Comparison of ENCODE assay signal across 10 cellular contexts in genomic region chr7:44032031-44032430, GRCh38. TPM values are rescaled to one million over a fixed set of nuclear protein-coding genes. Genes with fewer than 3 reads are reported as not detected.
A peak's percentile ranks its signal among the peaks of the same experiment; 100 is the strongest.
DNase-seq lines count a peak whose midpoint lies in the region.
"Not testable (repeated sequence)": the region's sequence is repeated elsewhere in the genome, so short reads cannot be mapped to it uniquely, and the experiment has no call there.
"Had no signal": no experiment of that assay in that cellular context is flagged by ENCODE, and none has a peak within 500 bp of the region (broad histone marks: within the 10 kb centered on the region; RNA-seq: fewer than 3 reads in every experiment).

No MANE protein-coding gene starts in this region.

- intact Hi-C loops in cardiac septum (cut with DNase I); posterior vena cava (cut with DNase I): not testable (repeated sequence)

- not testable (repeated sequence) for H3K36me3 ChIP-seq in Karpas-422 (ENCODE audit: insufficient read depth, low read length)

- not testable (repeated sequence) for H3K4me3 ChIP-seq in Karpas-422 (ENCODE audit: low read length)

- not testable (repeated sequence) for H3K27ac ChIP-seq in Karpas-422 (ENCODE audit: low read length)

- H4K20me1 ChIP-seq in Karpas-422 (ENCODE audit: insufficient read depth, low read depth, low read length): not testable (repeated sequence)

- DNase-seq in Karpas-422: peak; percentile 24
- DNase-seq in activated effector memory CD4-positive, alpha-beta T cell treated with anti-CD3 and anti-CD28 coated beads, Interleukin-2, amount 50 U/mL, for 16 hours: peak; percentile 37
- DNase-seq in cardiac septum (ENCODE audit: low spot score): peak; percentile 68
- peak; percentile 19 for DNase-seq in posterior vena cava (ENCODE audit: low spot score)
- DNase-seq in ureter (ENCODE audit: low spot score): peak; percentile 18

- H3K9me2 ChIP-seq in Karpas-422 (replicated peaks; ENCODE audit: insufficient read depth, low read length): not testable (repeated sequence)

- not testable (repeated sequence) for H3K9ac ChIP-seq in Karpas-422 (ENCODE audit: low read length)

- H3K27me3 ChIP-seq in Karpas-422 (ENCODE audit: low read length): not testable (repeated sequence)

- not testable (repeated sequence) for H3K4me1 ChIP-seq in Karpas-422 (ENCODE audit: low read length)

- not testable (repeated sequence) for H3K9me3 ChIP-seq in Karpas-422 (ENCODE audit: low read length)

- not testable (repeated sequence) for H2AFZ ChIP-seq in Karpas-422 (ENCODE audit: low read length)

- not testable (repeated sequence) for H3K79me2 ChIP-seq in Karpas-422 (ENCODE audit: low read length)

- not testable (repeated sequence) for H3K4me2 ChIP-seq in Karpas-422 (ENCODE audit: low read depth, low read length, poor library complexity, severe bottlenecking)

RNA-seq across cellular contexts. Expression of gene DBNL, which starts 12.5 kb away (rescaled TPM):
- 116 and 184 TPM in 2 replicates for total RNA-seq in Karpas-422 (2014; rRNA removed; shearing (Covaris generic); ENCODE audit: low replicate concordance)
- 48.9 TPM for total RNA-seq in cardiac septum
- total RNA-seq in posterior vena cava: 10 to 100 TPM; 82.8 to 91.0 TPM
- total RNA-seq in ureter: 107 TPM

RNA-seq across cellular contexts. Expression of gene PGAM2, which starts 33.3 kb away (rescaled TPM):
- 1.9 TPM in 1 of 2 replicates, not detected in the other for total RNA-seq in Karpas-422 (2014; rRNA removed; shearing (Covaris generic); ENCODE audit: low replicate concordance)
- total RNA-seq in cardiac septum: 322 TPM
- total RNA-seq in posterior vena cava: 1 to 10 TPM; 1.6 to 2.1 TPM
- 0.62 TPM for total RNA-seq in ureter
- total RNA-seq: A172, Caco-2 had no signal

RNA-seq across cellular contexts. Expression of gene SPDYE1, which starts 34.3 kb away (rescaled TPM):
- total RNA-seq in Karpas-422 (2014; rRNA removed; shearing (Covaris generic); ENCODE audit: low replicate concordance): not detected in 2 replicates
- 0.13 TPM for total RNA-seq in cardiac septum
- total RNA-seq in posterior vena cava: not detected
- not detected for total RNA-seq in ureter
- total RNA-seq: A172; Caco-2; Calu3; CD4-positive, alpha-beta T cell; CD8-positive, alpha-beta T cell had no signal

RNA-seq across cellular contexts. Expression of gene POLM, which starts 50.3 kb away (rescaled TPM):
- 34.5 and 47.1 TPM in 2 replicates for total RNA-seq in Karpas-422 (2014; rRNA removed; shearing (Covaris generic); ENCODE audit: low replicate concordance)
- 13.9 TPM for total RNA-seq in cardiac septum
- 10 to 100 TPM in 1 of 2 donors, 1 to 10 TPM in 1; 9.4 to 16.9 TPM for total RNA-seq in posterior vena cava
- total RNA-seq in ureter: 46.5 TPM

Comparison
In these comparisons a context has a peak if more than half of its experiments do, and no peak if none do; other contexts are left out.
1. DNase-seq: peak in every context shown above with its lines; median percentile 68 in cardiac septum; 37 in activated effector memory CD4-positive, alpha-beta T cell treated with anti-CD3 and anti-CD28 coated beads, Interleukin-2, amount 50 U/mL, for 16 hours; 24 in Karpas-422; 19 in posterior vena cava; 18 in ureter.
2. RNA of gene PGAM2, which starts 33.3 kb away (total RNA-seq): 322 TPM in cardiac septum (single experiment); 1.6 to 2.1 TPM in posterior vena cava, 0.62 TPM in ureter (single experiment) and 1.9 TPM in Karpas-422; every median in the first group is over 100 times any median in the second.